In the genomic region with DNA sequence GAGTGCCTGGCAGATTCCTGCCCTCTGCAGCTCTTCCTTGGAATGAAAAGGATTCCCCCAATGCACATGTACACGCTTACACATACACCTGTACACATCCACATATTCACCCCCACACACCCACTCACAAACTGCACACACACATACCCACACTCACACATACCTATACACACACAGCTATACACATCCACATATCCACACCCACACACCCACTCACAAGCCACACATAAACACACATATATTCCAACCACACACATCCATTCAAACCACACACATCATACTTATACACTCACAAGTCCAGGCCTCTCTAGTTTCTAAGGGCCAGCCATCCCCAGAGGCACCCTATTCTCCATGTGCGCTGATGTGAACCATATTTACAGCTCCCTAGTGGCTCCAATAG, we compare ENCODE assay signal across 2 cellular contexts.
A peak's percentile ranks its signal among the peaks of the same experiment; 100 is the strongest.
TF ChIP-seq lines count a peak whose summit lies in the region.

No MANE protein-coding gene starts in this region.

TF ChIP-seq in IMR-90, 13 proteins besides CTCF, POLR2A, EP300 and RAD21:
- no peak for TF ChIP-seq RFX5 (IDR thresholded peaks at IDR 0.05; ENCODE audit: low read depth, low read length)
- TF ChIP-seq NFE2L2 (IDR thresholded peaks at IDR 0.05; ENCODE audit: low read depth, low read length): no peak
- TF ChIP-seq CEBPB (IDR thresholded peaks at IDR 0.05; ENCODE audit: low read depth, low read length): no peak
- no peak for TF ChIP-seq MAFK (IDR thresholded peaks at IDR 0.05; ENCODE audit: low read depth, low read length)
- TF ChIP-seq BHLHE40 (IDR thresholded peaks at IDR 0.05; ENCODE audit: low read depth, low read length): no peak
- no peak for TF ChIP-seq MXI1 (IDR thresholded peaks at IDR 0.05; ENCODE audit: borderline replicate concordance, low read depth, low read length)
- TF ChIP-seq CHD1 (IDR thresholded peaks at IDR 0.05; ENCODE audit: low read depth, low read length): no peak
- no peak for TF ChIP-seq SMC3 (IDR thresholded peaks at IDR 0.05; ENCODE audit: low read depth, low read length)
- TF ChIP-seq RCOR1 (IDR thresholded peaks at IDR 0.05; ENCODE audit: insufficient replicate concordance, low read length): no peak
- TF ChIP-seq FOS (IDR thresholded peaks at IDR 0.05; ENCODE audit: low read depth, low read length): no peak

TF ChIP-seq in GM12878, 131 proteins besides CTCF, POLR2A, EP300 and RAD21 (continues in another document):
- no peak for TF ChIP-seq CBX5 (IDR thresholded peaks at IDR 0.05; ENCODE audit: low read depth)
- TF ChIP-seq YBX1 (IDR thresholded peaks at IDR 0.05): peak; percentile 30; the same call in 1 of the 2 replicates
- no peak for TF ChIP-seq RAD51 (IDR thresholded peaks at IDR 0.05)
- TF ChIP-seq, protein P1, sequence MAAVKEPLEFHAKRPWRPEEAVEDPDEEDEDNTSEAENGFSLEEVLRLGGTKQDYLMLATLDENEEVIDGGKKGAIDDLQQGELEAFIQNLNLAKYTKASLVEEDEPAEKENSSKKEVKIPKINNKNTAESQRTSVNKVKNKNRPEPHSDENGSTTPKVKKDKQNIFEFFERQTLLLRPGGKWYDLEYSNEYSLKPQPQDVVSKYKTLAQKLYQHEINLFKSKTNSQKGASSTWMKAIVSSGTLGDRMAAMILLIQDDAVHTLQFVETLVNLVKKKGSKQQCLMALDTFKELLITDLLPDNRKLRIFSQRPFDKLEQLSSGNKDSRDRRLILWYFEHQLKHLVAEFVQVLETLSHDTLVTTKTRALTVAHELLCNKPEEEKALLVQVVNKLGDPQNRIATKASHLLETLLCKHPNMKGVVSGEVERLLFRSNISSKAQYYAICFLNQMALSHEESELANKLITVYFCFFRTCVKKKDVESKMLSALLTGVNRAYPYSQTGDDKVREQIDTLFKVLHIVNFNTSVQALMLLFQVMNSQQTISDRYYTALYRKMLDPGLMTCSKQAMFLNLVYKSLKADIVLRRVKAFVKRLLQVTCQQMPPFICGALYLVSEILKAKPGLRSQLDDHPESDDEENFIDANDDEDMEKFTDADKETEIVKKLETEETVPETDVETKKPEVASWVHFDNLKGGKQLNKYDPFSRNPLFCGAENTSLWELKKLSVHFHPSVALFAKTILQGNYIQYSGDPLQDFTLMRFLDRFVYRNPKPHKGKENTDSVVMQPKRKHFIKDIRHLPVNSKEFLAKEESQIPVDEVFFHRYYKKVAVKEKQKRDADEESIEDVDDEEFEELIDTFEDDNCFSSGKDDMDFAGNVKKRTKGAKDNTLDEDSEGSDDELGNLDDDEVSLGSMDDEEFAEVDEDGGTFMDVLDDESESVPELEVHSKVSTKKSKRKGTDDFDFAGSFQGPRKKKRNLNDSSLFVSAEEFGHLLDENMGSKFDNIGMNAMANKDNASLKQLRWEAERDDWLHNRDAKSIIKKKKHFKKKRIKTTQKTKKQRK (IDR thresholded peaks at IDR 0.05; ENCODE audit: low read depth, low read length): no peak
- no peak for TF ChIP-seq CHD1 (IDR thresholded peaks at IDR 0.05; ENCODE audit: low read depth, low read length)
- no peak for TF ChIP-seq WRNIP1 (IDR thresholded peaks at IDR 0.05; ENCODE audit: borderline replicate concordance, low read depth, low read length)
- TF ChIP-seq, protein P2, sequence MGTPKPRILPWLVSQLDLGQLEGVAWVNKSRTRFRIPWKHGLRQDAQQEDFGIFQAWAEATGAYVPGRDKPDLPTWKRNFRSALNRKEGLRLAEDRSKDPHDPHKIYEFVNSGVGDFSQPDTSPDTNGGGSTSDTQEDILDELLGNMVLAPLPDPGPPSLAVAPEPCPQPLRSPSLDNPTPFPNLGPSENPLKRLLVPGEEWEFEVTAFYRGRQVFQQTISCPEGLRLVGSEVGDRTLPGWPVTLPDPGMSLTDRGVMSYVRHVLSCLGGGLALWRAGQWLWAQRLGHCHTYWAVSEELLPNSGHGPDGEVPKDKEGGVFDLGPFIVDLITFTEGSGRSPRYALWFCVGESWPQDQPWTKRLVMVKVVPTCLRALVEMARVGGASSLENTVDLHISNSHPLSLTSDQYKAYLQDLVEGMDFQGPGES (IDR thresholded peaks at IDR 0.05): no peak
- no peak for TF ChIP-seq MYB (IDR thresholded peaks at IDR 0.05; ENCODE audit: borderline replicate concordance, low read depth, low read length)
- TF ChIP-seq RFX5 (IDR thresholded peaks at IDR 0.05; ENCODE audit: low read depth, low read length): no peak
- no peak for TF ChIP-seq NRF1 (conservative IDR thresholded peaks at IDR 0.05; ENCODE audit: low read depth, low read length)
- TF ChIP-seq, protein P3, sequence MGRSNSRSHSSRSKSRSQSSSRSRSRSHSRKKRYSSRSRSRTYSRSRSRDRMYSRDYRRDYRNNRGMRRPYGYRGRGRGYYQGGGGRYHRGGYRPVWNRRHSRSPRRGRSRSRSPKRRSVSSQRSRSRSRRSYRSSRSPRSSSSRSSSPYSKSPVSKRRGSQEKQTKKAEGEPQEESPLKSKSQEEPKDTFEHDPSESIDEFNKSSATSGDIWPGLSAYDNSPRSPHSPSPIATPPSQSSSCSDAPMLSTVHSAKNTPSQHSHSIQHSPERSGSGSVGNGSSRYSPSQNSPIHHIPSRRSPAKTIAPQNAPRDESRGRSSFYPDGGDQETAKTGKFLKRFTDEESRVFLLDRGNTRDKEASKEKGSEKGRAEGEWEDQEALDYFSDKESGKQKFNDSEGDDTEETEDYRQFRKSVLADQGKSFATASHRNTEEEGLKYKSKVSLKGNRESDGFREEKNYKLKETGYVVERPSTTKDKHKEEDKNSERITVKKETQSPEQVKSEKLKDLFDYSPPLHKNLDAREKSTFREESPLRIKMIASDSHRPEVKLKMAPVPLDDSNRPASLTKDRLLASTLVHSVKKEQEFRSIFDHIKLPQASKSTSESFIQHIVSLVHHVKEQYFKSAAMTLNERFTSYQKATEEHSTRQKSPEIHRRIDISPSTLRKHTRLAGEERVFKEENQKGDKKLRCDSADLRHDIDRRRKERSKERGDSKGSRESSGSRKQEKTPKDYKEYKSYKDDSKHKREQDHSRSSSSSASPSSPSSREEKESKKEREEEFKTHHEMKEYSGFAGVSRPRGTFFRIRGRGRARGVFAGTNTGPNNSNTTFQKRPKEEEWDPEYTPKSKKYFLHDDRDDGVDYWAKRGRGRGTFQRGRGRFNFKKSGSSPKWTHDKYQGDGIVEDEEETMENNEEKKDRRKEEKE (IDR thresholded peaks at IDR 0.05): no peak
- TF ChIP-seq MEF2B (IDR thresholded peaks at IDR 0.05; ENCODE audit: partially characterized antibody, poor library complexity, severe bottlenecking): peak; percentile 50
- peak; percentile 15; the same call in 1 of the 2 replicates for TF ChIP-seq MTA2 (IDR thresholded peaks at IDR 0.05; ENCODE audit: low read depth)
- no peak for TF ChIP-seq GATAD2B (conservative IDR thresholded peaks at IDR 0.05; ENCODE audit: low read depth)
- TF ChIP-seq FOXM1 (IDR thresholded peaks at IDR 0.05; ENCODE audit: low read depth, low read length): no peak
- no peak for TF ChIP-seq ZNF384 (IDR thresholded peaks at IDR 0.05; ENCODE audit: borderline replicate concordance, low read depth, low read length)
- TF ChIP-seq MXI1 (IDR thresholded peaks at IDR 0.05; ENCODE audit: low read depth, low read length): no peak
- TF ChIP-seq BMI1 (IDR thresholded peaks at IDR 0.05; ENCODE audit: borderline replicate concordance): no peak
- TF ChIP-seq POLR2AphosphoS2 (IDR thresholded peaks at IDR 0.05; ENCODE audit: low read depth, low read length): no peak
- TF ChIP-seq ZSCAN29 (IDR thresholded peaks at IDR 0.05): no peak
- TF ChIP-seq, protein P4, sequence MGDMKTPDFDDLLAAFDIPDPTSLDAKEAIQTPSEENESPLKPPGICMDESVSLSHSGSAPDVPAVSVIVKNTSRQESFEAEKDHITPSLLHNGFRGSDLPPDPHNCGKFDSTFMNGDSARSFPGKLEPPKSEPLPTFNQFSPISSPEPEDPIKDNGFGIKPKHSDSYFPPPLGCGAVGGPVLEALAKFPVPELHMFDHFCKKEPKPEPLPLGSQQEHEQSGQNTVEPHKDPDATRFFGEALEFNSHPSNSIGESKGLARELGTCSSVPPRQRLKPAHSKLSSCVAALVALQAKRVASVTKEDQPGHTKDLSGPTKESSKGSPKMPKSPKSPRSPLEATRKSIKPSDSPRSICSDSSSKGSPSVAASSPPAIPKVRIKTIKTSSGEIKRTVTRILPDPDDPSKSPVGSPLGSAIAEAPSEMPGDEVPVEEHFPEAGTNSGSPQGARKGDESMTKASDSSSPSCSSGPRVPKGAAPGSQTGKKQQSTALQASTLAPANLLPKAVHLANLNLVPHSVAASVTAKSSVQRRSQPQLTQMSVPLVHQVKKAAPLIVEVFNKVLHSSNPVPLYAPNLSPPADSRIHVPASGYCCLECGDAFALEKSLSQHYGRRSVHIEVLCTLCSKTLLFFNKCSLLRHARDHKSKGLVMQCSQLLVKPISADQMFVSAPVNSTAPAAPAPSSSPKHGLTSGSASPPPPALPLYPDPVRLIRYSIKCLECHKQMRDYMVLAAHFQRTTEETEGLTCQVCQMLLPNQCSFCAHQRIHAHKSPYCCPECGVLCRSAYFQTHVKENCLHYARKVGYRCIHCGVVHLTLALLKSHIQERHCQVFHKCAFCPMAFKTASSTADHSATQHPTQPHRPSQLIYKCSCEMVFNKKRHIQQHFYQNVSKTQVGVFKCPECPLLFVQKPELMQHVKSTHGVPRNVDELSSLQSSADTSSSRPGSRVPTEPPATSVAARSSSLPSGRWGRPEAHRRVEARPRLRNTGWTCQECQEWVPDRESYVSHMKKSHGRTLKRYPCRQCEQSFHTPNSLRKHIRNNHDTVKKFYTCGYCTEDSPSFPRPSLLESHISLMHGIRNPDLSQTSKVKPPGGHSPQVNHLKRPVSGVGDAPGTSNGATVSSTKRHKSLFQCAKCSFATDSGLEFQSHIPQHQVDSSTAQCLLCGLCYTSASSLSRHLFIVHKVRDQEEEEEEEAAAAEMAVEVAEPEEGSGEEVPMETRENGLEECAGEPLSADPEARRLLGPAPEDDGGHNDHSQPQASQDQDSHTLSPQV (IDR thresholded peaks at IDR 0.05): no peak
- TF ChIP-seq NR2F1 (conservative IDR thresholded peaks at IDR 0.05): no peak
- TF ChIP-seq TCF7 (IDR thresholded peaks at IDR 0.05; ENCODE audit: borderline replicate concordance): no peak
- 0 out of 2 replicates have a peak, but pooled peaks have one; percentile 30 for TF ChIP-seq CREM (IDR thresholded peaks at IDR 0.05; ENCODE audit: low read depth)
- no peak for TF ChIP-seq SREBF2 (IDR thresholded peaks at IDR 0.05; ENCODE audit: low read length)
- no peak for TF ChIP-seq KLF5 (IDR thresholded peaks at IDR 0.05; ENCODE audit: partially characterized antibody)
- TF ChIP-seq LARP7 (IDR thresholded peaks at IDR 0.05): no peak; the same call in 1 of the 2 replicates
- no peak for TF ChIP-seq SRF (IDR thresholded peaks at IDR 0.05; ENCODE audit: low read depth in 2 of 2, low read length in 2 of 2)
- no peak for TF ChIP-seq TCF12 (IDR thresholded peaks at IDR 0.05; ENCODE audit: low read depth, low read length)
- no peak for TF ChIP-seq KDM1A (IDR thresholded peaks at IDR 0.05; ENCODE audit: borderline replicate concordance)
- no peak for TF ChIP-seq ZNF207 (IDR thresholded peaks at IDR 0.05; ENCODE audit: borderline replicate concordance)
- no peak for TF ChIP-seq NR2C1 (IDR thresholded peaks at IDR 0.05)
- TF ChIP-seq BCL11A (IDR thresholded peaks at IDR 0.05; ENCODE audit: low read depth, low read length): no peak
- TF ChIP-seq, protein P5, sequence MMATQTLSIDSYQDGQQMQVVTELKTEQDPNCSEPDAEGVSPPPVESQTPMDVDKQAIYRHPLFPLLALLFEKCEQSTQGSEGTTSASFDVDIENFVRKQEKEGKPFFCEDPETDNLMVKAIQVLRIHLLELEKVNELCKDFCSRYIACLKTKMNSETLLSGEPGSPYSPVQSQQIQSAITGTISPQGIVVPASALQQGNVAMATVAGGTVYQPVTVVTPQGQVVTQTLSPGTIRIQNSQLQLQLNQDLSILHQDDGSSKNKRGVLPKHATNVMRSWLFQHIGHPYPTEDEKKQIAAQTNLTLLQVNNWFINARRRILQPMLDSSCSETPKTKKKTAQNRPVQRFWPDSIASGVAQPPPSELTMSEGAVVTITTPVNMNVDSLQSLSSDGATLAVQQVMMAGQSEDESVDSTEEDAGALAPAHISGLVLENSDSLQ (IDR thresholded peaks at IDR 0.05): no peak
- TF ChIP-seq NFYA (IDR thresholded peaks at IDR 0.05; ENCODE audit: borderline replicate concordance, low read depth, low read length): no peak
- no peak for TF ChIP-seq CEBPB (IDR thresholded peaks at IDR 0.05; ENCODE audit: borderline replicate concordance in 1 of 2, low read depth in 2 of 2, low read length in 2 of 2)
- no peak for TF ChIP-seq YY1 (IDR thresholded peaks at IDR 0.05; ENCODE audit: low read depth, low read length)
- TF ChIP-seq JUNB (IDR thresholded peaks at IDR 0.05): no peak
- TF ChIP-seq, protein P6, sequence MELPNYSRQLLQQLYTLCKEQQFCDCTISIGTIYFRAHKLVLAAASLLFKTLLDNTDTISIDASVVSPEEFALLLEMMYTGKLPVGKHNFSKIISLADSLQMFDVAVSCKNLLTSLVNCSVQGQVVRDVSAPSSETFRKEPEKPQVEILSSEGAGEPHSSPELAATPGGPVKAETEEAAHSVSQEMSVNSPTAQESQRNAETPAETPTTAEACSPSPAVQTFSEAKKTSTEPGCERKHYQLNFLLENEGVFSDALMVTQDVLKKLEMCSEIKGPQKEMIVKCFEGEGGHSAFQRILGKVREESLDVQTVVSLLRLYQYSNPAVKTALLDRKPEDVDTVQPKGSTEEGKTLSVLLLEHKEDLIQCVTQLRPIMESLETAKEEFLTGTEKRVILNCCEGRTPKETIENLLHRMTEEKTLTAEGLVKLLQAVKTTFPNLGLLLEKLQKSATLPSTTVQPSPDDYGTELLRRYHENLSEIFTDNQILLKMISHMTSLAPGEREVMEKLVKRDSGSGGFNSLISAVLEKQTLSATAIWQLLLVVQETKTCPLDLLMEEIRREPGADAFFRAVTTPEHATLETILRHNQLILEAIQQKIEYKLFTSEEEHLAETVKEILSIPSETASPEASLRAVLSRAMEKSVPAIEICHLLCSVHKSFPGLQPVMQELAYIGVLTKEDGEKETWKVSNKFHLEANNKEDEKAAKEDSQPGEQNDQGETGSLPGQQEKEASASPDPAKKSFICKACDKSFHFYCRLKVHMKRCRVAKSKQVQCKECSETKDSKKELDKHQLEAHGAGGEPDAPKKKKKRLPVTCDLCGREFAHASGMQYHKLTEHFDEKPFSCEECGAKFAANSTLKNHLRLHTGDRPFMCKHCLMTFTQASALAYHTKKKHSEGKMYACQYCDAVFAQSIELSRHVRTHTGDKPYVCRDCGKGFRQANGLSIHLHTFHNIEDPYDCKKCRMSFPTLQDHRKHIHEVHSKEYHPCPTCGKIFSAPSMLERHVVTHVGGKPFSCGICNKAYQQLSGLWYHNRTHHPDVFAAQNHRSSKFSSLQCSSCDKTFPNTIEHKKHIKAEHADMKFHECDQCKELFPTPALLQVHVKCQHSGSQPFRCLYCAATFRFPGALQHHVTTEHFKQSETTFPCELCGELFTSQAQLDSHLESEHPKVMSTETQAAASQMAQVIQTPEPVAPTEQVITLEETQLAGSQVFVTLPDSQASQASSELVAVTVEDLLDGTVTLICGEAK (IDR thresholded peaks at IDR 0.05; ENCODE audit: borderline replicate concordance): no peak
